ENCODE assay signal across 12 cellular contexts in genomic region chr3:31275038-31275562, GRCh38.
DNase-seq lines count a peak whose midpoint lies in the region; ATAC-seq and TF ChIP-seq lines count a peak whose summit lies in the region.
"Had no signal": no experiment of that assay in that cellular context is flagged by ENCODE, and none has a peak within 500 bp of the region (broad histone marks: within the 10 kb centered on the region; RNA-seq: fewer than 3 reads in every experiment).

No MANE protein-coding gene starts in this region.

- H3K27ac Mint-ChIP-seq in mesothelial cell of epicardium = peak overlapping the region; percentile 89

- CTCF ChIA-PET in AG04450 (lab: Charles Lee) = no interaction called here

- H3K4me3 ChIP-seq in AG04450 (ENCODE audit: low read depth, low read length) = no peak overlapping the region
- no peak overlapping the region for H3K4me3 ChIP-seq in epithelial cell of proximal tubule (ENCODE audit: low read depth, low read length)
- H3K4me3 ChIP-seq: BLaER1 had no signal

- ATAC-seq in GM18502 (IDR thresholded peaks at IDR 0.05; ENCODE audit: poor library complexity, unreplicated experiment) = no peak
- ATAC-seq: left colon had no signal

- no peaks in the 10 kb centered on the region for H3K27me3 ChIP-seq in AG04450 (ENCODE audit: control insufficient read depth, insufficient read depth, low read length)
- H3K27me3 ChIP-seq: BLaER1 had no signal

- no peak for TF ChIP-seq CTCF in AG04450 (IDR thresholded peaks at IDR 0.05; ENCODE audit: low read depth, low read length)
- TF ChIP-seq CTCF in epithelial cell of proximal tubule (conservative IDR thresholded peaks at IDR 0.05; ENCODE audit: low read depth, low read length) = no peak
- TF ChIP-seq CTCF in mesothelial cell of epicardium (IDR thresholded peaks at IDR 0.05; ENCODE audit: unreplicated experiment) = no peak

- POLR2A ChIA-PET in AG04450 (lab: Yijun Ruan, JAX) = no interaction called here

- H3K9me3 ChIP-seq in AG04450 (ENCODE audit: control insufficient read depth, insufficient read depth, low read length) = no peaks in the 10 kb centered on the region
- H3K9me3 ChIP-seq: BLaER1 had no signal

- no peak overlapping the region for H3K27ac ChIP-seq in AG04450 (ENCODE audit: low read depth, low read length)
- H3K27ac ChIP-seq: BLaER1 had no signal

- H3K4me1 Mint-ChIP-seq in mesothelial cell of epicardium = peaks cover 36% of the 10 kb centered on the region

- no peaks in the 10 kb centered on the region for H3K9me3 Mint-ChIP-seq in mesothelial cell of epicardium

- DNase-seq in AG04450 (ENCODE audit: low read depth, low spot score) (peak; percentile 20), LHCN-M2 (ENCODE audit: low read depth) (peak; percentile 62), epithelial cell of proximal tubule (ENCODE audit: low read depth) (peak; percentile 9), mesothelial cell of epicardium (ENCODE audit: low spot score in 2 of 2, unreplicated experiment in 2 of 2) (no peak), SKM-1 (lab: John Stamatoyannopoulos, UW; ENCODE audit: unreplicated experiment) (no peak), T1000 (lab: John Stamatoyannopoulos, UW) (no peak)
- no peak for DNase-seq in NK-92 treated with Interleukin-12 subunit alpha and Interleukin-12 subunit beta, amount 100 ng/mL, for 24 hours (lab: John Stamatoyannopoulos, UW)
- DNase-seq: left colon, NCI-H1105 treated with DMSO at 0.1 percent for 48 hours, retina had no signal

- no peaks in the 10 kb centered on the region for H3K36me3 Mint-ChIP-seq in mesothelial cell of epicardium

- no peaks in the 10 kb centered on the region for H3K27me3 Mint-ChIP-seq in mesothelial cell of epicardium (ENCODE audit: low read depth)

- no peak overlapping the region for H3K4me3 Mint-ChIP-seq in mesothelial cell of epicardium

Comparison
In these comparisons a context has a peak if more than half of its experiments do, and no peak if none do; other contexts are left out.
1. DNase-seq: peak in AG04450 (single experiment), LHCN-M2 (single experiment) and epithelial cell of proximal tubule (single experiment); none in mesothelial cell of epicardium (0 of 2), SKM-1 (single experiment), T1000 (single experiment) and NK-92 treated with Interleukin-12 subunit alpha and Interleukin-12 subunit beta, amount 100 ng/mL, for 24 hours (single experiment).